Comparison of ENCODE assay signal across 16 cellular contexts in the genomic region with DNA sequence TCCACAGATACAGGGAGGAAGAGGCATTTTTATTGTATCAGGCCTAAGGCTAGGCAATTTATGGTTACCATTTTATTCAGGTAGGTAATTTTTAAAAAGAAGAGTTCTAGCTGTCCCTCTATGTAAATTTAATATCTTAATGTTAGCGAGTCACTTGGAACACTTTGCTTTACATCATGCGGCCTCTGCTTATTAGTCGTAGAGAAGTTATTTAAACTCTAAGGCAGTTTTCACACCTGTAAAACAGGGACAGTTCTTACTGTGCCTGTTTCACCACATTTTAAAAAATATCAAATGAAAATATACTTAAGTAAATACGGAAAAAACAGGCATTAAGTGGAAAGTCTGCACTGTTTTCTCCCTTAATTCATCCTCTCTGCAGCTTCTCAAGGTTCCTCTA.
"Had no signal": no experiment of that assay in that cellular context is flagged by ENCODE, and none has a peak within 500 bp of the region (broad histone marks: within the 10 kb centered on the region; RNA-seq: fewer than 3 reads in every experiment).

No MANE protein-coding gene starts in this region.

- H3K27ac ChIP-seq: adrenal gland, dorsolateral prefrontal cortex, transverse colon, vagina had no signal

- H3K4me3 ChIP-seq: adrenal gland, dorsolateral prefrontal cortex, mucosa of descending colon, transverse colon, vagina had no signal

- ATAC-seq: esophagus mucosa; left lobe of liver; mucosa of descending colon; naive thymus-derived CD4-positive, alpha-beta T cell; WTC11 had no signal

- H3K27me3 Mint-ChIP-seq: stimulated activated naive B cell treated with anti-CD40 and anti-IgM and Interleukin-4, amounts not matched to agents 10 μg/mL and 1 μg/mL and 100 μg/mL, for 72 hours had no signal

- H3K27me3 ChIP-seq: adrenal gland, dorsolateral prefrontal cortex, transverse colon, vagina had no signal

- H3K9me3 Mint-ChIP-seq: naive thymus-derived CD4-positive, alpha-beta T cell; stimulated activated naive B cell treated with anti-CD40 and anti-IgM and Interleukin-4, amounts not matched to agents 10 μg/mL and 1 μg/mL and 100 μg/mL, for 72 hours; WTC11 had no signal

- DNase-seq: activated CD4-positive, alpha-beta T cell treated with anti-CD3 and anti-CD28 coated beads, Interleukin-2, amount 50 U/mL, for 48 hours; activated gamma-delta T cell; activated T-cell treated with anti-CD3 and anti-CD28 coated beads, Interleukin-2, amount 50 U/mL, for 48 hours; adrenal gland; dorsolateral prefrontal cortex; mucosa of descending colon; naive thymus-derived CD4-positive, alpha-beta T cell; retina; stimulated activated CD4-positive, alpha-beta T cell treated with anti-CD3 and anti-CD28 coated beads, Interleukin-2, amount 100 ng/mL, for 48 hours; stimulated activated naive B cell treated with anti-CD40 and anti-IgM and Interleukin-4, amounts not matched to agents 10 μg/mL and 1 μg/mL and 100 μg/mL, for 72 hours; SW 1271; transverse colon had no signal

- H3K4me3 Mint-ChIP-seq: naive thymus-derived CD4-positive, alpha-beta T cell; stimulated activated naive B cell treated with anti-CD40 and anti-IgM and Interleukin-4, amounts not matched to agents 10 μg/mL and 1 μg/mL and 100 μg/mL, for 72 hours; WTC11 had no signal

- H3K27ac Mint-ChIP-seq: stimulated activated naive B cell treated with anti-CD40 and anti-IgM and Interleukin-4, amounts not matched to agents 10 μg/mL and 1 μg/mL and 100 μg/mL, for 72 hours; WTC11 had no signal

- H3K9me3 ChIP-seq: adrenal gland, mucosa of descending colon, transverse colon, vagina had no signal

- H3K4me1 ChIP-seq: adrenal gland, transverse colon, vagina had no signal
